ENCODE assay signal across 1 cellular context in genomic region chr9:131567910-131568309, GRCh38.
A peak's percentile ranks its signal among the peaks of the same experiment; 100 is the strongest.
TF ChIP-seq lines count a peak whose summit lies in the region.

No MANE protein-coding gene starts in this region.

TF ChIP-seq in HepG2, 621 proteins besides CTCF, POLR2A, EP300 and RAD21 (continued from another document):
- TF ChIP-seq AGO2 (optimal IDR thresholded peaks at IDR 0.05; ENCODE audit: low read depth, low read length) = peak; percentile 39
